10 cellular contexts compared by ENCODE assay signal in genomic region chrX:54180403-54180802, GRCh38. TPM values are rescaled to one million over a fixed set of nuclear protein-coding genes. Genes with fewer than 3 reads are reported as not detected.
DNase-seq lines count a peak whose midpoint lies in the region; ATAC-seq and TF ChIP-seq lines count a peak whose summit lies in the region.
"Had no signal": no experiment of that assay in that cellular context is flagged by ENCODE, and none has a peak within 500 bp of the region (broad histone marks: within the 10 kb centered on the region; RNA-seq: fewer than 3 reads in every experiment).

No MANE protein-coding gene starts in this region.

- TF ChIP-seq CTCF in DOHH2 (IDR thresholded peaks at IDR 0.05; ENCODE audit: low read depth, low read length, poor library complexity, severe bottlenecking) (no peak), LNCaP clone FGC (IDR thresholded peaks at IDR 0.05; ENCODE audit: control insufficient read depth, extremely low read depth, insufficient read depth) (no peak), brain microvascular endothelial cell (IDR thresholded peaks at IDR 0.05; ENCODE audit: low read depth, low read length, missing control alignments) (no peak), sigmoid colon (IDR thresholded peaks at IDR 0.05) (no peak)

- H3K27ac Mint-ChIP-seq in natural killer cell treated with Interleukin-12 subunit alpha and Interleukin-12 subunit beta and Interleukin-15 and Interleukin-18, amount 100 ng/mL, for 72 hours = peak overlapping the region; percentile 36 to 37

- H4K20me1 ChIP-seq in DOHH2 (ENCODE audit: control insufficient read depth, insufficient read depth, low read depth, low read length) = peaks cover 23% of the 10 kb centered on the region; the same call in 1 of the 2 replicates

- H3K27me3 ChIP-seq in DOHH2 (ENCODE audit: control insufficient read depth, low read length) (no peaks in the 10 kb centered on the region), brain microvascular endothelial cell (replicated peaks) (no peaks in the 10 kb centered on the region), sigmoid colon (no peaks in the 10 kb centered on the region)

- 61 to 73% methylated on average over 4 of the region's 4 CpGs for WGBS in sigmoid colon, 2 donors

- H3K79me2 ChIP-seq in DOHH2 (ENCODE audit: control insufficient read depth, low read length) = peaks cover 81% of the 10 kb centered on the region

- no peaks in the 10 kb centered on the region for H3K9me2 ChIP-seq in DOHH2 (replicated peaks; ENCODE audit: control insufficient read depth, low read length)

- H3K9me3 ChIP-seq in DOHH2 (ENCODE audit: control insufficient read depth, insufficient read depth, low read length) (no peaks in the 10 kb centered on the region), sigmoid colon (no peaks in the 10 kb centered on the region)

- peaks cover 20% of the 10 kb centered on the region for H3K36me3 Mint-ChIP-seq in natural killer cell treated with Interleukin-12 subunit alpha and Interleukin-12 subunit beta and Interleukin-15 and Interleukin-18, amount 100 ng/mL, for 72 hours

- no peak for TF ChIP-seq POLR2A in sigmoid colon (IDR thresholded peaks at IDR 0.05)

- in situ Hi-C loops in brain microvascular endothelial cell (cut with HindIII; ENCODE audit: low pct_ligation_motif_present, low sequenced_read_pairs) = no loop called here

- H3K4me2 ChIP-seq in DOHH2 (ENCODE audit: low read length) = peak overlapping the region; percentile 91

- H3K4me3 ChIP-seq in DOHH2 (ENCODE audit: low read length) (peak overlapping the region; percentile 86), LNCaP clone FGC (ENCODE audit: low read depth, low read length) (peak overlapping the region; percentile 9; the same call in 1 of the 2 replicates), brain microvascular endothelial cell (ENCODE audit: low read depth, low read length) (peak overlapping the region; percentile 67), sigmoid colon (no peak overlapping the region)

- no peak for TF ChIP-seq EP300 in sigmoid colon (IDR thresholded peaks at IDR 0.05)

- peak overlapping the region; percentile 97 for H3K4me3 Mint-ChIP-seq in natural killer cell treated with Interleukin-12 subunit alpha and Interleukin-12 subunit beta and Interleukin-15 and Interleukin-18, amount 100 ng/mL, for 72 hours

- H3F3A ChIP-seq in DOHH2 (ENCODE audit: control insufficient read depth, insufficient read depth) = no peaks in the 10 kb centered on the region

- no peak for DNase-seq in LNCaP clone FGC (ENCODE audit: low read depth)
- DNase-seq in brain microvascular endothelial cell = no peak
- DNase-seq in natural killer cell treated with Interleukin-12 subunit alpha and Interleukin-12 subunit beta and Interleukin-15 and Interleukin-18, amount 100 ng/mL, for 72 hours (ENCODE audit: low spot score) = no peak
- DNase-seq in sigmoid colon = no peak
- no peak for DNase-seq in occipital lobe (lab: John Stamatoyannopoulos, UW)
- DNase-seq in globus pallidus (ENCODE audit: low spot score) = no peak
- no peak for DNase-seq in left cardiac atrium
- DNase-seq: activated gamma-delta T cell, left colon had no signal

- H3K4me1 ChIP-seq in DOHH2 (ENCODE audit: control insufficient read depth, low read length) = peaks cover 34% of the 10 kb centered on the region
- peaks cover 0 to 37% (median 10%) of the 10 kb centered on the region in 4 donors for H3K4me1 ChIP-seq in sigmoid colon

- no peak for ATAC-seq in natural killer cell treated with Interleukin-12 subunit alpha and Interleukin-12 subunit beta and Interleukin-15 and Interleukin-18, amount 100 ng/mL, for 72 hours
- ATAC-seq in left cardiac atrium = no peak
- ATAC-seq: left colon had no signal

- peaks cover 40 to 57% of the 10 kb centered on the region in 2 donors for H3K4me1 Mint-ChIP-seq in natural killer cell treated with Interleukin-12 subunit alpha and Interleukin-12 subunit beta and Interleukin-15 and Interleukin-18, amount 100 ng/mL, for 72 hours (ENCODE audit: low read depth in 2 of 2)

- H3K27me3 Mint-ChIP-seq in natural killer cell treated with Interleukin-12 subunit alpha and Interleukin-12 subunit beta and Interleukin-15 and Interleukin-18, amount 100 ng/mL, for 72 hours = peaks cover 0 to 6% of the 10 kb centered on the region in 2 donors

- H3K36me3 ChIP-seq in DOHH2 (ENCODE audit: control insufficient read depth, low read length) = peaks cover 64% of the 10 kb centered on the region
- H3K36me3 ChIP-seq in brain microvascular endothelial cell (replicated peaks) = no peaks in the 10 kb centered on the region
- H3K36me3 ChIP-seq in sigmoid colon = no peaks in the 10 kb centered on the region

- intact Hi-C loops in sigmoid colon (cut with DNase I) (loop anchor here (5.0 kb wide), 3 partner anchors 177 to 982 kb away; partner anchors contain the start of genes HUWE1 and WNK3), left cardiac atrium (cut with DNase I) (no loop called here)

- H3K27ac ChIP-seq in DOHH2 (ENCODE audit: low read depth, low read length) = no peak overlapping the region
- no peak overlapping the region for H3K27ac ChIP-seq in brain microvascular endothelial cell
- no peak overlapping the region for H3K27ac ChIP-seq in sigmoid colon

- no peaks in the 10 kb centered on the region for H3K9me3 Mint-ChIP-seq in natural killer cell treated with Interleukin-12 subunit alpha and Interleukin-12 subunit beta and Interleukin-15 and Interleukin-18, amount 100 ng/mL, for 72 hours

RNA-seq across cellular contexts. Expression of gene FAM120C, which starts 2.7 kb away (rescaled TPM):
- total RNA-seq in natural killer cell treated with Interleukin-12 subunit alpha and Interleukin-12 subunit beta and Interleukin-15 and Interleukin-18, amount 100 ng/mL, for 72 hours = 10 to 100 TPM in 1 of 2 donors, 1 to 10 TPM in 1; 7.6 to 15.0 TPM
- total RNA-seq in sigmoid colon (1 to 10 TPM; 4.4 to 7.7 (median 6.0) TPM), occipital lobe (7.2 TPM), left cardiac atrium (1 to 10 TPM; 7.1 to 7.2 TPM)
- 1 to 10 TPM in 1 of 3 donors, under 1 TPM in 2; under 0.01 to 2.4 (median 0.23) TPM for polyA plus RNA-seq in sigmoid colon

Comparison
In these comparisons a context has a peak if more than half of its experiments do, and no peak if none do; other contexts are left out.
1. H3K4me3 ChIP-seq: peak in DOHH2 (single experiment), LNCaP clone FGC (single experiment) and brain microvascular endothelial cell (single experiment); none in sigmoid colon (0 of 4).